22 cellular contexts compared by ENCODE assay signal in the genomic region with DNA sequence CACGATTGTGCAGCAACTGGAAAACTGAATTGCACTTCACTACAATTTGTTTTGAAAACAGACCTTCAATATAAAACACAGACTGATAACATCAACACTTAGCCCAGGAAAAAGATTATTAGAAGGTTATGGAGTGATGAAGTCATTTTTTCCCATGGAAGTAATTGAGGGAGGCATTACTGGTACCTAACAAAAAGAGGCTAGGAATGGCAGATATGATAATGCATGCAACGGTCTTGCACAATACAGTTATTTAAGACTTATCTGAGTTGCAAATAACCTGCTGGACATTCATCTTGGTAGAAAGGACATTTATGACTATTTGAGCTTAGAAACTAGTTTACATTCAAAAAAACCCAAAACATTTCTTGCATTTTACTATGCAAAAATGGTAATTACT.
DNase-seq lines count a peak whose midpoint lies in the region; ATAC-seq and TF ChIP-seq lines count a peak whose summit lies in the region.
"Had no signal": no experiment of that assay in that cellular context is flagged by ENCODE, and none has a peak within 500 bp of the region (broad histone marks: within the 10 kb centered on the region; RNA-seq: fewer than 3 reads in every experiment).

No MANE protein-coding gene starts in this region.

- DNase-seq in NCI-H226 = peak; percentile 9
- peak; percentile 24 for DNase-seq in fibroblast of villous mesenchyme (ENCODE audit: low read depth)
- no peak for DNase-seq in activated T-cell treated with anti-CD3 and anti-CD28 coated beads, Interleukin-2, amount 50 U/mL, for 48 hours
- DNase-seq in NCI-H1694 (lab: John Stamatoyannopoulos, UW) = no peak
- DNase-seq in glomerular visceral epithelial cell (ENCODE audit: extremely low spot score) = no peak
- DNase-seq: 8988T; ACHN; AML-193; BE2C; CD4-positive, alpha-beta T cell; CD8-positive, alpha-beta memory T cell; DMS 273 treated with DMSO at 0.1 percent for 48 hours; DMS79; EL; GDM1; GOT3; HFFc6 had no signal

- no peak for TF ChIP-seq CTCF in fibroblast of villous mesenchyme (IDR thresholded peaks at IDR 0.05; ENCODE audit: insufficient read depth, low read depth, low read length)

- no peak overlapping the region for H3K4me3 ChIP-seq in fibroblast of villous mesenchyme (ENCODE audit: low read depth, low read length)
- H3K4me3 ChIP-seq: A549; BLaER1 treated with 17β-estradiol and CSF1 and Interleukin-3, amounts not matched to agents 10 nM and 100 nM; GM12878; HAP-1 had no signal

- ATAC-seq in SK-N-SH treated with all-trans-retinoic acid at 6 μM for 48 hours = no peak
- ATAC-seq: A549, GM12878 had no signal

TF ChIP-seq in SK-N-SH treated with all-trans-retinoic acid at 6 μM for 48 hours, 23 proteins besides CTCF, POLR2A, EP300 and RAD21:
- TF ChIP-seq ISL1 (CRISPR knock-in tag; IDR thresholded peaks at IDR 0.05) (peak; percentile 73), ZNF565 (CRISPR knock-in tag; conservative IDR thresholded peaks at IDR 0.05; ENCODE audit: low read depth) (no peak)

Comparison
In these comparisons a context has a peak if more than half of its experiments do, and no peak if none do; other contexts are left out.
1. DNase-seq: peak in NCI-H226 (single experiment) and fibroblast of villous mesenchyme (single experiment); none in activated T-cell treated with anti-CD3 and anti-CD28 coated beads, Interleukin-2, amount 50 U/mL, for 48 hours (0 of 2), NCI-H1694 (single experiment) and glomerular visceral epithelial cell (single experiment).